ENCODE assay signal across 1 cellular context in the genomic region with DNA sequence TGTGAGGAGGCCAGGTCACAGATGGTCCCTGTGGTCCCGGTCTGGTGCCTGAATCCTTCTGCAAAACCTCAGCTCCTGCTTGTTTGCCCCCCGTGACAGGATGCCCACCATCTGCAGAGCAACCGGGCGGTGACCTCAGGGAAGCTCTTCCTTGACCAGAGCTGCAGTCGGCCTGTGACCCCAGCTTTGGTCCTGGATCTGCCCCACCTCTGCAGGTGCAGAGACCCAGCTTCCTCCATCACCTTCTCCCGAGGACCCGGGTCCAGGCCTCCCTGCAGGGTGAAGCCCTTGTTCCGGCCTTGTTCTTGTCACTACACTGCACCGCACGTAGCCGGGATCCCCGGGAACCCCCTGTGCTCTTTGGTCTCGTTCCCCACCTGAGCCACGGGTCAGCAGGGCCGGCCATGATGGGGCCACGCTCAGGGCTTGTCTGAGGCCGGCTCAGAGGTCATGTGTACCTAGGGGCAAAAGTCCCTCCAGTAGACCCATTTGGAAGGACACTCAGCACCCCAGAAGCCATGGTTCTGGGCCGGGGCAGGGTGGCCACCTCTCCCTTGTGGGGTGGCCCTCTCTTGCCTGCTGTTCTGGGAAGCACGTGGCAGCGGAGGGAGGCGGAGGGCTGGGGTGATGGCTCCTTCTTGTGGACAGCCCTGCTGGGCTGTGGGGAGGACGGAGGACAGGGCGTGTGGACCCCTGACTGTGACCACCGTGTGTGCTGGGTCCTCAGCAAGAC.
TF ChIP-seq lines count a peak whose summit lies in the region.

No MANE protein-coding gene starts in this region.

TF ChIP-seq in HepG2, 621 proteins besides CTCF, POLR2A, EP300 and RAD21 (continued from another document):
- TF ChIP-seq NFIC (IDR thresholded peaks at IDR 0.05; ENCODE audit: low read length) = no peak
- no peak for TF ChIP-seq HMGA1 (CRISPR knock-in tag; conservative IDR thresholded peaks at IDR 0.05)
- TF ChIP-seq ZNF549 (CRISPR knock-in tag; IDR thresholded peaks at IDR 0.05) = no peak
- no peak for TF ChIP-seq HHEX (CRISPR knock-in tag; IDR thresholded peaks at IDR 0.05)
- no peak for TF ChIP-seq NFE2L1 (CRISPR knock-in tag; IDR thresholded peaks at IDR 0.05; ENCODE audit: borderline replicate concordance)
- TF ChIP-seq, protein P1, sequence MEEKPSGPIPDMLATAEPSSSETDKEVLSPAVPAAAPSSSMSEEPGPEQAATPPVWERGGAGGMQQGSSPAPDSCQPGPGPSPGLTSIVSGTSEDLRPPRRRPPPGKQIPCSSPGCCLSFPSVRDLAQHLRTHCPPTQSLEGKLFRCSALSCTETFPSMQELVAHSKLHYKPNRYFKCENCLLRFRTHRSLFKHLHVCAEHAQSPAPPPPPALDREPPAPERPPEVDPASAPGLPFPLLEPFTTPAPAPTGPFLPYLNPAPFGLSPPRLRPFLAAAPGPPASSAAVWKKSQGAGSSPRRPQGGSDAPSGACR (CRISPR knock-in tag; IDR thresholded peaks at IDR 0.05) = 0 out of 2 replicates have a peak, but pooled peaks have one; percentile 29
- peak; percentile 60; the same call in 1 of the 2 replicates for TF ChIP-seq ETV5 (CRISPR knock-in tag; IDR thresholded peaks at IDR 0.05; ENCODE audit: borderline replicate concordance)
- TF ChIP-seq, protein P2, sequence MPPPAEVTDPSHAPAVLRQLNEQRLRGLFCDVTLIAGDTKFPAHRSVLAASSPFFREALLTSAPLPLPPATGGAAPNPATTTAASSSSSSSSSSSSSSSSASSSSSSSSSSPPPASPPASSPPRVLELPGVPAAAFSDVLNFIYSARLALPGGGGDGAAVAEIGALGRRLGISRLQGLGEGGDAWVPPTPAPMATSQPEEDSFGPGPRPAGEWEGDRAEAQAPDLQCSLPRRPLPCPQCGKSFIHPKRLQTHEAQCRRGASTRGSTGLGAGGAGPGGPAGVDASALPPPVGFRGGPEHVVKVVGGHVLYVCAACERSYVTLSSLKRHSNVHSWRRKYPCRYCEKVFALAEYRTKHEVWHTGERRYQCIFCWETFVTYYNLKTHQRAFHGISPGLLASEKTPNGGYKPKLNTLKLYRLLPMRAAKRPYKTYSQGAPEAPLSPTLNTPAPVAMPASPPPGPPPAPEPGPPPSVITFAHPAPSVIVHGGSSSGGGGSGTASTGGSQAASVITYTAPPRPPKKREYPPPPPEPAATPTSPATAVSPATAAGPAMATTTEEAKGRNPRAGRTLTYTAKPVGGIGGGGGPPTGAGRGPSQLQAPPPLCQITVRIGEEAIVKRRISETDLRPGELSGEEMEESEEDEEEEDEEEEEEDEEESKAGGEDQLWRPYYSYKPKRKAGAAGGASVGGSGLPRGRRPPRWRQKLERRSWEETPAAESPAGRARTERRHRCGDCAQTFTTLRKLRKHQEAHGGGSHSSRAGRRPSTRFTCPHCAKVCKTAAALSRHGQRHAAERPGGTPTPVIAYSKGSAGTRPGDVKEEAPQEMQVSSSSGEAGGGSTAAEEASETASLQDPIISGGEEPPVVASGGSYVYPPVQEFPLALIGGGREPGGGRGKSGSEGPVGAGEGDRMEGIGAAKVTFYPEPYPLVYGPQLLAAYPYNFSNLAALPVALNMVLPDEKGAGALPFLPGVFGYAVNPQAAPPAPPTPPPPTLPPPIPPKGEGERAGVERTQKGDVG (CRISPR knock-in tag; IDR thresholded peaks at IDR 0.05; ENCODE audit: borderline replicate concordance) = no peak
- TF ChIP-seq SMC3 (IDR thresholded peaks at IDR 0.05; ENCODE audit: low read length) = no peak
- TF ChIP-seq U2AF2 (IDR thresholded peaks at IDR 0.05; ENCODE audit: low read depth, low read length) = no peak
- TF ChIP-seq FOXA1 (IDR thresholded peaks at IDR 0.05) = no peak
- peak; percentile 34; the same call in 1 of the 2 replicates for TF ChIP-seq FOXA1 (CRISPR knock-in tag; IDR thresholded peaks at IDR 0.05)
- peak; percentile 58; the same call in 1 of the 2 replicates for TF ChIP-seq HES4 (CRISPR knock-in tag; IDR thresholded peaks at IDR 0.05; ENCODE audit: borderline replicate concordance)
- TF ChIP-seq CHD2 (IDR thresholded peaks at IDR 0.05; ENCODE audit: low read depth, low read length) = no peak
- peak; percentile 53; the same call in 1 of the 2 replicates for TF ChIP-seq ZNF629 (CRISPR knock-in tag; conservative IDR thresholded peaks at IDR 0.05)
- peak; percentile 38 for TF ChIP-seq XRCC5 (optimal IDR thresholded peaks at IDR 0.05; ENCODE audit: low read length)
- no peak for TF ChIP-seq THYN1 (CRISPR knock-in tag; IDR thresholded peaks at IDR 0.05; ENCODE audit: borderline replicate concordance, low read depth)
- TF ChIP-seq, protein P3, sequence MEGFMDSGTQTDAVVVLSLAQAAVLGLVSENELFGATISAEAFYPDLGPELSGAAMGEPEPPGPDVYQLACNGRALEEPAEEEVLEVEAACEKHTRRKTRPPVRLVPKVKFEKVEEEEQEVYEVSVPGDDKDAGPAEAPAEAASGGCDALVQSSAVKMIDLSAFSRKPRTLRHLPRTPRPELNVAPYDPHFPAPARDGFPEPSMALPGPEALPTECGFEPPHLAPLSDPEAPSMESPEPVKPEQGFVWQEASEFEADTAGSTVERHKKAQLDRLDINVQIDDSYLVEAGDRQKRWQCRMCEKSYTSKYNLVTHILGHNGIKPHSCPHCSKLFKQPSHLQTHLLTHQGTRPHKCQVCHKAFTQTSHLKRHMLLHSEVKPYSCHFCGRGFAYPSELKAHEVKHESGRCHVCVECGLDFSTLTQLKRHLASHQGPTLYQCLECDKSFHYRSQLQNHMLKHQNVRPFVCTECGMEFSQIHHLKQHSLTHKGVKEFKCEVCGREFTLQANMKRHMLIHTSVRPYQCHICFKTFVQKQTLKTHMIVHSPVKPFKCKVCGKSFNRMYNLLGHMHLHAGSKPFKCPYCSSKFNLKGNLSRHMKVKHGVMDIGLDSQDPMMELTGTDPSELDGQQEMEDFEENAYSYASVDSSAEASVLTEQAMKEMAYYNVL (CRISPR knock-in tag; IDR thresholded peaks at IDR 0.05; ENCODE audit: borderline replicate concordance) = peak; percentile 50; the same call in 1 of the 2 replicates
- no peak for TF ChIP-seq ISL2 (CRISPR knock-in tag; IDR thresholded peaks at IDR 0.05)
- peak; percentile 51; the same call in 1 of the 2 replicates for TF ChIP-seq KDM5B (CRISPR knock-in tag; IDR thresholded peaks at IDR 0.05; ENCODE audit: borderline replicate concordance)
- no peak for TF ChIP-seq TCF12 (IDR thresholded peaks at IDR 0.05)
- TF ChIP-seq TCF12 (CRISPR knock-in tag; IDR thresholded peaks at IDR 0.05) = peak; percentile 24; the same call in 1 of the 2 replicates
- 0 out of 2 replicates have a peak, but pooled peaks have one; percentile 43 for TF ChIP-seq ZNF160 (CRISPR knock-in tag; IDR thresholded peaks at IDR 0.05)
- TF ChIP-seq ZNF317 (CRISPR knock-in tag; IDR thresholded peaks at IDR 0.05) = no peak
- TF ChIP-seq, protein P4, sequence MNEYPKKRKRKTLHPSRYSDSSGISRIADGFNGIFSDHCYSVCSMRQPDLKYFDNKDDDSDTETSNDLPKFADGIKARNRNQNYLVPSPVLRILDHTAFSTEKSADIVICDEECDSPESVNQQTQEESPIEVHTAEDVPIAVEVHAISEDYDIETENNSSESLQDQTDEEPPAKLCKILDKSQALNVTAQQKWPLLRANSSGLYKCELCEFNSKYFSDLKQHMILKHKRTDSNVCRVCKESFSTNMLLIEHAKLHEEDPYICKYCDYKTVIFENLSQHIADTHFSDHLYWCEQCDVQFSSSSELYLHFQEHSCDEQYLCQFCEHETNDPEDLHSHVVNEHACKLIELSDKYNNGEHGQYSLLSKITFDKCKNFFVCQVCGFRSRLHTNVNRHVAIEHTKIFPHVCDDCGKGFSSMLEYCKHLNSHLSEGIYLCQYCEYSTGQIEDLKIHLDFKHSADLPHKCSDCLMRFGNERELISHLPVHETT (CRISPR knock-in tag; conservative IDR thresholded peaks at IDR 0.05) = no peak
- no peak for TF ChIP-seq FOSL1 (CRISPR knock-in tag; IDR thresholded peaks at IDR 0.05; ENCODE audit: borderline replicate concordance)
- TF ChIP-seq ZNF235 (CRISPR knock-in tag; IDR thresholded peaks at IDR 0.05; ENCODE audit: borderline replicate concordance) = 0 out of 2 replicates have a peak, but pooled peaks have one; percentile 46
